Comparison of ENCODE assay signal across 9 cellular contexts in the genomic region with DNA sequence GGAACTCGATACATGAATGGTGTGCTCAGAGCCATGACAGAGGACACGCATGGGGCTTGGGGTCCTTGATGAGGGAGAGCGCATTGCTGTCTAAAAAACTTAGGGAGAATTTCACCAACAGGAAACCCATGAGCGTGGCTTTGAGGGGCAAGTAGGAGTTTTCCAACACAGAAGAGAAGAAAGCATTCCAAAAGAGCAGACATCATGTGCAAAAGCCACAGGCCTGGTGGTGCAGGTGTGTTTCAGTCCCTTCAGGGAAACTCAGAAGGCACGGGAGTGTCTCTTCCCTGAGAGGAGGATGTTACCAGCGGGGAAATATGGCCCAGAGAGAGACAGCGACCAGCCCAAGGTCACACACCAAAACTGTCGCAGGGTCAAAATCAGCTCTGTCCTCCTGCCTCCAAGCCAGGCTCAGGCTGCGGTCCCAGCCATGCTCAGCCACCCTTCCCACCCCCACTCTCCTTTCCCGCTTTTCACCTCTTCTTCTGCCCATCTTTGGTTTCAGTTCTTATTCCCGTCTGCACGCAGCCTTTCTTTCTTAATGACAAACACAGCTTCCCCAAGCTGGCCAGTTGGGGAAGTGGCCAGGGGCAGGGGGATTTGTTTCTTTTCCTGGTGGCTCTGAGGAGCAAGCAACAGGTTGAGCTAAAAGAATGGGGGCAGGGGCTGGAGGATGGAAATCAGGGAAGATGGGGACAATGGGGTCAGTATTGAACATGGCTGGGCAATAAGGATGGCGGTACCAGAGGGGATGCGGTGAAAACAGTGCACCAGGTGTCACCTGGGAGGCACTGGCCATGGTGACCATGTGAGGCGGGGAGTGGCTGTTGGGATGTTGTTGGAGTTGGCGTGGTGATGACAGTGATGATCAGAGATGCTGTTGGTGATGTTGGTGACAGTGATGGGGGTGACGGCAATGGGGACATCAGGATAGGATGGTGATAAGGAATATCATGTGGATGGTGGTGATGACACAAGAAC. TPM values are rescaled to one million over a fixed set of nuclear protein-coding genes. Genes with fewer than 3 reads are reported as not detected.
A peak's percentile ranks its signal among the peaks of the same experiment; 100 is the strongest.
DNase-seq lines count a peak whose midpoint lies in the region; ATAC-seq and TF ChIP-seq lines count a peak whose summit lies in the region.
"Had no signal": no experiment of that assay in that cellular context is flagged by ENCODE, and none has a peak within 500 bp of the region (broad histone marks: within the 10 kb centered on the region; RNA-seq: fewer than 3 reads in every experiment).

No MANE protein-coding gene starts in this region.

- H2AFZ ChIP-seq in smooth muscle cell (ENCODE audit: low read depth), result no peak overlapping the region

- no peaks in the 10 kb centered on the region for H3K36me3 ChIP-seq in Caco-2 (ENCODE audit: control insufficient read depth, insufficient read depth, low read length)
- peaks cover 44% of the 10 kb centered on the region for H3K36me3 ChIP-seq in KOPT-K1 (ENCODE audit: insufficient read depth, low read length)
- H3K36me3 ChIP-seq in smooth muscle cell (ENCODE audit: low read depth), result no peaks in the 10 kb centered on the region

- no peaks in the 10 kb centered on the region for H3F3A ChIP-seq in smooth muscle cell (ENCODE audit: low read depth)

- no peak for TF ChIP-seq CTCF in Caco-2 (IDR thresholded peaks at IDR 0.05; ENCODE audit: insufficient read depth in 1 of 2, low read depth in 1 of 2, low read length in 1 of 2, severe bottlenecking in 1 of 2, unreplicated experiment in 1 of 2)
- no peak for TF ChIP-seq CTCF in natural killer cell (IDR thresholded peaks at IDR 0.05)
- no peak for TF ChIP-seq CTCF in smooth muscle cell (IDR thresholded peaks at IDR 0.05; ENCODE audit: borderline replicate concordance, insufficient read depth, poor library complexity, severe bottlenecking)

- WGBS in smooth muscle cell (ENCODE audit: low lambda C conversion rate), result 95% methylated on average over 17 of the region's 17 CpGs

- H3K27ac Mint-ChIP-seq in Caco-2 (ENCODE audit: unreplicated experiment), result peak overlapping the region; percentile 31
- H3K27ac Mint-ChIP-seq in activated naive CD8-positive, alpha-beta T cell, result peak overlapping the region; percentile 100
- H3K27ac Mint-ChIP-seq in natural killer cell, result peak overlapping the region; percentile 99 to 100

- no peak overlapping the region for H3K4me3 ChIP-seq in Caco-2 (ENCODE audit: low read depth, low read length)
- no peak overlapping the region for H3K4me3 ChIP-seq in smooth muscle cell
- H3K4me3 ChIP-seq: psoas muscle had no signal

- H3K4me3 Mint-ChIP-seq in Caco-2 (ENCODE audit: unreplicated experiment), result no peak overlapping the region
- peak overlapping the region; percentile 87 for H3K4me3 Mint-ChIP-seq in activated naive CD8-positive, alpha-beta T cell
- peak overlapping the region; percentile 81 for H3K4me3 Mint-ChIP-seq in natural killer cell

- POLR2A ChIA-PET in Caco-2 (lab: Charles Lee), result no interaction called here

- CTCF ChIA-PET in Caco-2 (lab: Charles Lee), result no interaction called here

- DNase-seq in Caco-2, result no peak
- DNase-seq in natural killer cell, result no peak
- DNase-seq in NCI-H1417 (lab: John Stamatoyannopoulos, UW), result no peak
- no peak for DNase-seq in smooth muscle cell (lab: John Stamatoyannopoulos, UW; ENCODE audit: unreplicated experiment)
- DNase-seq: psoas muscle had no signal

- no peaks in the 10 kb centered on the region for H3K36me3 Mint-ChIP-seq in Caco-2 (ENCODE audit: insufficient read depth, unreplicated experiment)
- H3K36me3 Mint-ChIP-seq in activated naive CD8-positive, alpha-beta T cell, result peaks cover 6% of the 10 kb centered on the region
- no peaks in the 10 kb centered on the region for H3K36me3 Mint-ChIP-seq in natural killer cell

- H3K27me3 Mint-ChIP-seq in Caco-2 (ENCODE audit: insufficient read depth, unreplicated experiment) (no peaks in the 10 kb centered on the region), natural killer cell (ENCODE audit: low read depth in 2 of 2) (no peaks in the 10 kb centered on the region)
- no peaks in the 10 kb centered on the region for H3K27me3 Mint-ChIP-seq in activated naive CD8-positive, alpha-beta T cell

- peaks cover 17% of the 10 kb centered on the region for H3K4me1 ChIP-seq in Caco-2
- peaks cover 11% of the 10 kb centered on the region for H3K4me1 ChIP-seq in smooth muscle cell (ENCODE audit: low read depth)
- H3K4me1 ChIP-seq: psoas muscle had no signal

- H3K9me3 ChIP-seq in Caco-2, result no peaks in the 10 kb centered on the region
- no peaks in the 10 kb centered on the region for H3K9me3 ChIP-seq in KOPT-K1 (ENCODE audit: insufficient read depth, low read length, poor library complexity, severe bottlenecking)
- H3K9me3 ChIP-seq in smooth muscle cell (replicated peaks; ENCODE audit: low read depth), result no peaks in the 10 kb centered on the region
- H3K9me3 ChIP-seq: psoas muscle had no signal

- peaks cover 17% of the 10 kb centered on the region for H3K4me1 Mint-ChIP-seq in Caco-2 (ENCODE audit: low read depth, unreplicated experiment)
- H3K4me1 Mint-ChIP-seq in activated naive CD8-positive, alpha-beta T cell (ENCODE audit: low read depth), result peaks cover 98% of the 10 kb centered on the region
- H3K4me1 Mint-ChIP-seq in natural killer cell, result peaks cover 90 to 100% of the 10 kb centered on the region in 2 donors

- no peak overlapping the region for H3K4me2 ChIP-seq in smooth muscle cell

- H3K79me2 ChIP-seq in smooth muscle cell (ENCODE audit: low read depth), result no peaks in the 10 kb centered on the region

- H3K27ac ChIP-seq in KOPT-K1 (ENCODE audit: low read depth, low read length, poor library complexity, severe bottlenecking) (peak overlapping the region; percentile 87), smooth muscle cell (ENCODE audit: low read depth) (no peak overlapping the region)
- H3K27ac ChIP-seq: psoas muscle had no signal

- H4K20me1 ChIP-seq in smooth muscle cell (ENCODE audit: low read depth), result no peaks in the 10 kb centered on the region

- H3K9ac ChIP-seq in smooth muscle cell (ENCODE audit: low read depth), result no peak overlapping the region

- BruUV-seq in Caco-2 (replicated peaks; lab: Mats Ljungman, UMichigan), result no TSS peak

- H3K9me3 Mint-ChIP-seq in Caco-2 (ENCODE audit: unreplicated experiment) (no peaks in the 10 kb centered on the region), natural killer cell (no peaks in the 10 kb centered on the region)
- H3K9me3 Mint-ChIP-seq in activated naive CD8-positive, alpha-beta T cell (ENCODE audit: low read depth), result no peaks in the 10 kb centered on the region

- ATAC-seq in natural killer cell (no peak), GM18907 (IDR thresholded peaks at IDR 0.05; ENCODE audit: unreplicated experiment) (no peak), GM21529 (IDR thresholded peaks at IDR 0.05; ENCODE audit: unreplicated experiment) (no peak)
- ATAC-seq: psoas muscle had no signal

- H3K27me3 ChIP-seq in Caco-2 (replicated peaks; ENCODE audit: control insufficient read depth, insufficient read depth, low read length) (no peaks in the 10 kb centered on the region), smooth muscle cell (ENCODE audit: low read depth) (no peaks in the 10 kb centered on the region)

- intact Hi-C loops in Caco-2 (cut with micrococcal nuclease; ENCODE audit: unreplicated experiment), result no loop called here
- intact Hi-C loops in natural killer cell (cut with micrococcal nuclease), result no loop called here

RNA-seq across cellular contexts. Expression of a gene that starts 10.3 kb away (rescaled TPM):
- 0.14 TPM in 1 of 2 replicates, not detected in the other for total RNA-seq in Caco-2 (2022)
- total RNA-seq in natural killer cell, result 100 to 1,000 TPM; 520 to 674 (median 533) TPM
- total RNA-seq in smooth muscle cell, result 0.49 and 1.4 TPM in 2 replicates
- 0.63 and 1.6 TPM in 2 replicates for polyA plus RNA-seq in smooth muscle cell

RNA-seq across cellular contexts. Expression of a gene that starts 23.9 kb away (rescaled TPM):
- total RNA-seq in Caco-2 (2022) (not detected in 2 replicates), natural killer cell (1 to 10 TPM in 2 of 3 donors, under 1 TPM in 1; 0.93 to 1.7 (median 1.2) TPM), smooth muscle cell (0.36 and 2.0 TPM in 2 replicates)
- 0.40 and 0.61 TPM in 2 replicates for polyA plus RNA-seq in smooth muscle cell
- total RNA-seq: psoas muscle had no signal

Comparison
In these comparisons a context has a peak if more than half of its experiments do, and no peak if none do; other contexts are left out.
1. H3K27ac Mint-ChIP-seq: peak in every context shown above with its lines; median percentile 100 in activated naive CD8-positive, alpha-beta T cell; 100 in natural killer cell; 31 in Caco-2.
2. RNA of a gene that starts 10.3 kb away (total RNA-seq): 520 to 674 TPM in natural killer cell; 0.49 to 1.4 TPM in smooth muscle cell and 0.14 TPM in Caco-2; every median in the first group is over 100 times any median in the second.